21 cellular contexts compared by ENCODE assay signal in genomic region chr5:72353046-72353445, GRCh38. TPM values are rescaled to one million over a fixed set of nuclear protein-coding genes. Genes with fewer than 3 reads are reported as not detected.
DNase-seq lines count a peak whose midpoint lies in the region; ATAC-seq and TF ChIP-seq lines count a peak whose summit lies in the region.
"Had no signal": no experiment of that assay in that cellular context is flagged by ENCODE, and none has a peak within 500 bp of the region (broad histone marks: within the 10 kb centered on the region; RNA-seq: fewer than 3 reads in every experiment).

No MANE protein-coding gene starts in this region.

- H3K27me3 ChIP-seq in breast epithelium (no peaks in the 10 kb centered on the region), adipocyte (replicated peaks; ENCODE audit: control insufficient read depth, insufficient read depth, low read length) (no peaks in the 10 kb centered on the region), foreskin keratinocyte (no peaks in the 10 kb centered on the region)
- H3K27me3 ChIP-seq: esophagus muscularis mucosa, transverse colon had no signal

- H3K36me3 ChIP-seq in breast epithelium (no peaks in the 10 kb centered on the region), adipocyte (ENCODE audit: control insufficient read depth, insufficient read depth, low read length, severe bottlenecking) (peaks cover under 1% of the 10 kb centered on the region)
- H3K36me3 ChIP-seq: transverse colon had no signal

- TF ChIP-seq POLR2A in breast epithelium (IDR thresholded peaks at IDR 0.05), result no peak

- peak overlapping the region; percentile 75 for H3K27ac Mint-ChIP-seq in MCF 10A (ENCODE audit: low read depth, unreplicated experiment)
- H3K27ac Mint-ChIP-seq: activated naive CD4-positive, alpha-beta T cell treated with anti-CD3 and anti-CD28 coated beads, Interleukin-2, amount 50 U/mL, for 24 hours; activated T-cell treated with anti-CD3 and anti-CD28 coated beads, Interleukin-2, amount 50 U/mL, for 24 hours; natural killer cell treated with Interleukin-12 subunit alpha and Interleukin-12 subunit beta and Interleukin-15 and Interleukin-18, amount 100 ng/mL, for 72 hours had no signal

- CTCF ChIA-PET in MCF 10A (lab: Yijun Ruan, JAX), result interaction anchor here (0.7 to 1.5 kb wide), 2 partner anchors 171 to 323 kb away, joined by 3 to 11 read pairs; no protein-coding TSS in a partner anchor

- BruUV-seq in MCF 10A (replicated peaks; lab: Mats Ljungman, UMichigan), result no TSS peak

- no peak for ATAC-seq in foreskin keratinocyte
- ATAC-seq: K562; natural killer cell treated with Interleukin-12 subunit alpha and Interleukin-12 subunit beta and Interleukin-15 and Interleukin-18, amount 100 ng/mL, for 72 hours had no signal

- H3K27me3 Mint-ChIP-seq in MCF 10A (ENCODE audit: insufficient read depth, unreplicated experiment), result no peaks in the 10 kb centered on the region
- H3K27me3 Mint-ChIP-seq: activated naive CD4-positive, alpha-beta T cell treated with anti-CD3 and anti-CD28 coated beads, Interleukin-2, amount 50 U/mL, for 24 hours; activated T-cell treated with anti-CD3 and anti-CD28 coated beads, Interleukin-2, amount 50 U/mL, for 24 hours; natural killer cell treated with Interleukin-12 subunit alpha and Interleukin-12 subunit beta and Interleukin-15 and Interleukin-18, amount 100 ng/mL, for 72 hours had no signal

- H3K4me1 Mint-ChIP-seq in MCF 10A (ENCODE audit: insufficient read depth, unreplicated experiment), result peaks cover 19% of the 10 kb centered on the region

- H3K9me3 ChIP-seq in breast epithelium (no peaks in the 10 kb centered on the region), adipocyte (ENCODE audit: control insufficient read depth, low read length) (no peaks in the 10 kb centered on the region)
- H3K9me3 ChIP-seq: esophagus muscularis mucosa, transverse colon had no signal

- H3K27ac ChIP-seq in breast epithelium (no peak overlapping the region), foreskin keratinocyte (no peak overlapping the region)
- H3K27ac ChIP-seq: esophagus muscularis mucosa, HL-60, transverse colon had no signal

- peaks cover 20% of the 10 kb centered on the region for H3K36me3 Mint-ChIP-seq in MCF 10A (ENCODE audit: insufficient read depth, unreplicated experiment)

- intact Hi-C loops in MCF 10A (cut with micrococcal nuclease), result no loop called here
- intact Hi-C loops in breast epithelium (cut with DNase I; ENCODE audit: low total_unique reads), result no loop called here

- H3K9me3 Mint-ChIP-seq in MCF 10A (ENCODE audit: unreplicated experiment), result no peaks in the 10 kb centered on the region
- H3K9me3 Mint-ChIP-seq: activated naive CD4-positive, alpha-beta T cell treated with anti-CD3 and anti-CD28 coated beads, Interleukin-2, amount 50 U/mL, for 24 hours; activated T-cell treated with anti-CD3 and anti-CD28 coated beads, Interleukin-2, amount 50 U/mL, for 24 hours; natural killer cell treated with Interleukin-12 subunit alpha and Interleukin-12 subunit beta and Interleukin-15 and Interleukin-18, amount 100 ng/mL, for 72 hours had no signal

- no peak for DNase-seq in MCF 10A (ENCODE audit: unreplicated experiment)
- DNase-seq in breast epithelium (ENCODE audit: low spot score in 2 of 2), result no peak
- peak; percentile 45 for DNase-seq in adipocyte (ENCODE audit: low read depth)
- peak; percentile 84 for DNase-seq in fibroblast of the aortic adventitia (ENCODE audit: low read depth)
- DNase-seq in activated CD8-positive, alpha-beta memory T cell treated with anti-CD3 and anti-CD28 coated beads, Interleukin-2, amount 50 U/mL, for 4 hours, result no peak
- DNase-seq in A172 (ENCODE audit: low spot score), result no peak
- no peak for DNase-seq in foreskin keratinocyte
- DNase-seq in activated CD4-positive, CD25-positive, alpha-beta regulatory T cell (lab: John Stamatoyannopoulos, UW), result no peak
- DNase-seq: 8988T; activated CD4-positive, alpha-beta T cell treated with anti-CD3 and anti-CD28 coated beads, Interleukin-2, amount 50 U/mL, for 1 hour; activated T-cell treated with anti-CD3 and anti-CD28 coated beads, Interleukin-2, amount 50 U/mL, for 24 hours; kidney glomerular epithelial cell; mesendoderm; NCI-H1105; stimulated activated naive CD4-positive, alpha-beta T cell; transverse colon had no signal

- no peak overlapping the region for H3K9ac ChIP-seq in adipocyte (ENCODE audit: low read length)

- POLR2A ChIA-PET in MCF 10A (lab: Yijun Ruan, JAX), result no interaction called here

- no peak for TF ChIP-seq CTCF in MCF 10A (IDR thresholded peaks at IDR 0.05; ENCODE audit: unreplicated experiment)
- no peak for TF ChIP-seq CTCF in breast epithelium (IDR thresholded peaks at IDR 0.05)
- TF ChIP-seq CTCF in fibroblast of the aortic adventitia (IDR thresholded peaks at IDR 0.05; ENCODE audit: insufficient read depth, low read length), result no peak
- TF ChIP-seq CTCF in foreskin keratinocyte (conservative IDR thresholded peaks at IDR 0.05), result no peak

- no peak overlapping the region for H3K4me3 Mint-ChIP-seq in MCF 10A (ENCODE audit: unreplicated experiment)
- H3K4me3 Mint-ChIP-seq: activated naive CD4-positive, alpha-beta T cell treated with anti-CD3 and anti-CD28 coated beads, Interleukin-2, amount 50 U/mL, for 24 hours; activated T-cell treated with anti-CD3 and anti-CD28 coated beads, Interleukin-2, amount 50 U/mL, for 24 hours; natural killer cell treated with Interleukin-12 subunit alpha and Interleukin-12 subunit beta and Interleukin-15 and Interleukin-18, amount 100 ng/mL, for 72 hours had no signal

- H3K4me1 ChIP-seq in breast epithelium, result no peaks in the 10 kb centered on the region
- peaks cover 7% of the 10 kb centered on the region for H3K4me1 ChIP-seq in adipocyte (ENCODE audit: control insufficient read depth, insufficient read depth, low read length)
- peaks cover 12% of the 10 kb centered on the region for H3K4me1 ChIP-seq in foreskin keratinocyte
- H3K4me1 ChIP-seq: esophagus muscularis mucosa, transverse colon had no signal

- H3K4me3 ChIP-seq in breast epithelium, result no peak overlapping the region
- H3K4me3 ChIP-seq in adipocyte (ENCODE audit: low read length), result no peak overlapping the region
- no peak overlapping the region for H3K4me3 ChIP-seq in fibroblast of the aortic adventitia (ENCODE audit: low read depth, low read length)
- H3K4me3 ChIP-seq: esophagus muscularis mucosa, K562, transverse colon had no signal

RNA-seq across cellular contexts. Expression of gene PTCD2, which starts 32.9 kb away (rescaled TPM):
- total RNA-seq in MCF 10A (2022), result 20.3 and 20.6 TPM in 2 replicates
- 10 to 100 TPM in 1 of 3 donors, 1 to 10 TPM in 2; 5.6 to 10.1 (median 7.5) TPM for total RNA-seq in breast epithelium
- total RNA-seq in fibroblast of the aortic adventitia (ENCODE audit: low replicate concordance), result 13.1 and 13.6 TPM in 2 replicates
- 17.3 and 21.2 TPM in 2 replicates for total RNA-seq in A172 (2014; rRNA removed; shearing (Covaris generic))
- total RNA-seq in foreskin keratinocyte, result 10.3 and 10.8 TPM in 2 replicates
- 6.3 and 7.6 TPM in 2 replicates for polyA plus RNA-seq in foreskin keratinocyte

RNA-seq across cellular contexts. Expression of gene MRPS27, which starts 33.0 kb away (rescaled TPM):
- 60.8 and 68.5 TPM in 2 replicates for total RNA-seq in MCF 10A (2022)
- 10 to 100 TPM; 47.8 to 71.3 (median 51.8) TPM for total RNA-seq in breast epithelium
- 80.6 and 83.6 TPM in 2 replicates for total RNA-seq in fibroblast of the aortic adventitia (ENCODE audit: low replicate concordance)
- 84.1 and 94.9 TPM in 2 replicates for total RNA-seq in A172 (2014; rRNA removed; shearing (Covaris generic))
- total RNA-seq in foreskin keratinocyte, result 77.0 and 77.9 TPM in 2 replicates
- 45.1 and 51.7 TPM in 2 replicates for polyA plus RNA-seq in foreskin keratinocyte

Comparison
In these comparisons a context has a peak if more than half of its experiments do, and no peak if none do; other contexts are left out.
1. DNase-seq: peak in adipocyte (single experiment) and fibroblast of the aortic adventitia (single experiment); none in MCF 10A (single experiment), breast epithelium (0 of 2), activated CD8-positive, alpha-beta memory T cell treated with anti-CD3 and anti-CD28 coated beads, Interleukin-2, amount 50 U/mL, for 4 hours (single experiment), A172 (single experiment), foreskin keratinocyte (0 of 2) and activated CD4-positive, CD25-positive, alpha-beta regulatory T cell (0 of 4).